In genomic region chr17:47716381-47716780, GRCh38 we compare ENCODE assay signal across 28 cellular contexts. TPM values are rescaled to one million over a fixed set of nuclear protein-coding genes. Genes with fewer than 3 reads are reported as not detected.
DNase-seq lines count a peak whose midpoint lies in the region; ATAC-seq, FAIRE-seq and TF ChIP-seq lines count a peak whose summit lies in the region.
"Had no signal": no experiment of that assay in that cellular context is flagged by ENCODE, and none has a peak within 500 bp of the region (broad histone marks: within the 10 kb centered on the region; RNA-seq: fewer than 3 reads in every experiment).

No MANE protein-coding gene starts in this region.

- no peak for TF ChIP-seq EP300 in GM12878 (IDR thresholded peaks at IDR 0.05; ENCODE audit: borderline replicate concordance in 1 of 2, control insufficient read depth in 1 of 2, low read depth in 2 of 2, low read length in 2 of 2)

- RAD21 ChIA-PET in GM12878 (lab: Charles Lee; ENCODE audit: unreplicated experiment): interaction anchor here (0.6 to 8.3 kb wide), 9 partner anchors 9 to 126 kb away, joined by 3 to 142 read pairs (median 6); partner anchors contain the start of genes TBKBP1 and TBX21

- H3K4me2 ChIP-seq in GM12878 (ENCODE audit: control insufficient read depth, insufficient read depth): peak overlapping the region; percentile 68
- H3K4me2 ChIP-seq: GM23338, PC-9 had no signal

- peaks cover 81% of the 10 kb centered on the region for H3K4me1 Mint-ChIP-seq in activated naive CD4-positive, alpha-beta T cell treated with anti-CD3 and anti-CD28 coated beads for 36 hours (ENCODE audit: low read depth)
- peaks cover 48 to 97% (median 75%) of the 10 kb centered on the region in 3 donors for H3K4me1 Mint-ChIP-seq in T-cell
- peaks cover 100% of the 10 kb centered on the region for H3K4me1 Mint-ChIP-seq in stimulated activated naive CD8-positive, alpha-beta T cell treated with anti-CD3 and anti-CD28 coated beads, Interleukin-15, amount 100 ng/mL, for 72 hours

- SMC1A ChIA-PET in GM12878 (lab: Charles Lee; ENCODE audit: uncharacterized antibody, unreplicated experiment): interaction anchor here (0.6 to 5.9 kb wide), 9 partner anchors 9 to 485 kb away, joined by 3 to 56 read pairs (median 10); partner anchors contain the start of gene TBX21

- in situ Hi-C loops in GM12878 (cut with MboI): no loop called here

- TF ChIP-seq CTCF in GM12878 (IDR thresholded peaks at IDR 0.05 in 2 of 3, conservative IDR thresholded peaks at IDR 0.05 in 1 of 3; ENCODE audit: control insufficient read depth in 2 of 3, extremely low read depth in 1 of 3, insufficient read depth in 1 of 3, low read depth in 3 of 3, low read length in 3 of 3): no peak

- no peaks in the 10 kb centered on the region; a peak in 2 of 4 replicates for H3K27me3 ChIP-seq in GM12878 (replicated peaks in 1 of 2; ENCODE audit: control insufficient read depth in 2 of 2, insufficient read depth in 2 of 2, low read length in 1 of 2)

- peak; percentile 43 for DNase-seq in activated naive CD4-positive, alpha-beta T cell treated with anti-CD3 and anti-CD28 coated beads for 36 hours
- DNase-seq in activated naive CD4-positive, alpha-beta T cell treated with Interleukin-2 at 50 U/mL for 16 hours: no peak
- DNase-seq in T-cell (no peak), GM12878 (ENCODE audit: low read depth, low spot score) (no peak), CD1c-positive myeloid dendritic cell (ENCODE audit: extremely low spot score) (no peak)
- DNase-seq in stimulated activated naive CD8-positive, alpha-beta T cell treated with anti-CD3 and anti-CD28 coated beads, Interleukin-15, amount 100 ng/mL, for 72 hours: no peak
- DNase-seq: activated CD4-positive, alpha-beta T cell treated with anti-CD3 and anti-CD28 coated beads for 48 hours; activated naive CD4-positive, alpha-beta T cell treated with anti-CD3 and anti-CD28 coated beads, Interleukin-2, amount 50 U/mL, for 16 hours; CD4-positive, CD25-positive, alpha-beta regulatory T cell; hippocampal formation; Karpas-422; lower lobe of right lung; naive thymus-derived CD8-positive, alpha-beta T cell; NCI-H1417 treated with DMSO at 0.1 percent for 48 hours; NCI-H226; NCI-H69; PC-9; psoas muscle; stimulated activated CD4-positive, alpha-beta T cell treated with anti-CD3 and anti-CD28 coated beads, Interleukin-12 subunit alpha, Interleukin-12 subunit beta, amount 100 ng/mL, for 4 hours; stimulated activated CD4-positive, alpha-beta T cell treated with anti-CD3 and anti-CD28 coated beads, Interleukin-2, amount 100 ng/mL, for 48 hours; substantia nigra; trophoblast cell had no signal

- no peak for FAIRE-seq in GM12878 (lab: Jason Lieb, UNC)
- FAIRE-seq: colon had no signal

- no peaks in the 10 kb centered on the region; the same call in 1 of the 2 replicates for H4K20me1 ChIP-seq in GM12878 (ENCODE audit: control insufficient read depth, insufficient read depth)

- WGBS in GM12878 (ENCODE audit: insufficient coverage, insufficient replicate concordance, low lambda C conversion rate, missing lambda C conversion rate): 46% methylated on average over 3 of the region's 3 CpGs

- H3K9me3 ChIP-seq in GM12878 (replicated peaks; ENCODE audit: control insufficient read depth, insufficient read depth, low read length): no peaks in the 10 kb centered on the region
- H3K9me3 ChIP-seq: ascending aorta, lower lobe of right lung, psoas muscle had no signal

- H3K4me3 Mint-ChIP-seq in activated naive CD4-positive, alpha-beta T cell treated with anti-CD3 and anti-CD28 coated beads for 36 hours: peak overlapping the region; percentile 62
- no peak overlapping the region for H3K4me3 Mint-ChIP-seq in T-cell
- peak overlapping the region; percentile 71 to 77 for H3K4me3 Mint-ChIP-seq in stimulated activated naive CD8-positive, alpha-beta T cell treated with anti-CD3 and anti-CD28 coated beads, Interleukin-15, amount 100 ng/mL, for 72 hours
- H3K4me3 Mint-ChIP-seq: GM23338 had no signal

- no peak overlapping the region for H3K27ac ChIP-seq in GM12878 (ENCODE audit: control insufficient read depth, insufficient read depth)
- H3K27ac ChIP-seq: ascending aorta, lower lobe of right lung, PC-9, psoas muscle, SK-N-MC had no signal

- peak overlapping the region; percentile 100 for H3K27ac Mint-ChIP-seq in activated naive CD4-positive, alpha-beta T cell treated with anti-CD3 and anti-CD28 coated beads for 36 hours
- peak overlapping the region; percentile 41 to 72 for H3K27ac Mint-ChIP-seq in T-cell
- peak overlapping the region; percentile 83 to 96 for H3K27ac Mint-ChIP-seq in stimulated activated naive CD8-positive, alpha-beta T cell treated with anti-CD3 and anti-CD28 coated beads, Interleukin-15, amount 100 ng/mL, for 72 hours
- H3K27ac Mint-ChIP-seq: GM23338 had no signal

- no peak for TF ChIP-seq RAD21 in GM12878 (IDR thresholded peaks at IDR 0.05; ENCODE audit: insufficient read depth, low read depth, low read length)

- no peak for TF ChIP-seq POLR2A in GM12878 (IDR thresholded peaks at IDR 0.05; ENCODE audit: low read depth, low read length)

- POLR2A ChIA-PET in T-cell (lab: Charles Lee) (no interaction called here), GM12878 (lab: Charles Lee) (interaction anchor here (0.6 to 7.3 kb wide), 5 partner anchors 10 to 400 kb away, joined by 3 to 76 read pairs (median 4); partner anchors contain the start of gene TBX21)

- BruUV-seq in GM12878 (replicated peaks; lab: Mats Ljungman, UMichigan): no TSS peak

- peaks cover 83% of the 10 kb centered on the region for H3K4me1 ChIP-seq in GM12878 (ENCODE audit: control insufficient read depth, insufficient read depth, low read length)
- H3K4me1 ChIP-seq: ascending aorta, psoas muscle had no signal

- CTCF ChIA-PET in activated naive CD4-positive, alpha-beta T cell treated with anti-CD3 and anti-CD28 coated beads for 36 hours (lab: Charles Lee): interaction anchor here (2.3 to 6.4 kb wide), 3 partner anchors 11 to 17 kb away, joined by 7 to 128 read pairs (median 72); partner anchors contain the start of gene TBX21
- CTCF ChIA-PET in T-cell (lab: Charles Lee) (interaction anchor here in 1 of 2 donors (1.1 kb wide), 1 partner anchor 17 kb away, joined by 3 read pairs; the partner anchor contains the start of gene TBX21), GM12878 (lab: Yijun Ruan, JAX) (interaction anchor here (1.2 to 9.0 kb wide), 8 partner anchors 13 to 30 kb away, joined by 3 to 229 read pairs (median 10); partner anchors contain the start of gene TBX21)

- no peaks in the 10 kb centered on the region for H3K36me3 ChIP-seq in GM12878 (ENCODE audit: control insufficient read depth in 2 of 2, insufficient read depth in 2 of 2, low read length in 1 of 2)
- H3K36me3 ChIP-seq: ascending aorta had no signal

- H3K27me3 Mint-ChIP-seq in activated naive CD4-positive, alpha-beta T cell treated with anti-CD3 and anti-CD28 coated beads for 36 hours (ENCODE audit: low read depth): no peaks in the 10 kb centered on the region
- no peaks in the 10 kb centered on the region for H3K27me3 Mint-ChIP-seq in T-cell
- H3K27me3 Mint-ChIP-seq in stimulated activated naive CD8-positive, alpha-beta T cell treated with anti-CD3 and anti-CD28 coated beads, Interleukin-15, amount 100 ng/mL, for 72 hours: no peaks in the 10 kb centered on the region

- no peak overlapping the region; the same call in 1 of the 2 replicates for H3K9ac ChIP-seq in GM12878 (ENCODE audit: control insufficient read depth, insufficient read depth, low read length)

- H2AFZ ChIP-seq in GM12878 (ENCODE audit: control insufficient read depth, low read depth, low read length): no peak overlapping the region
- H2AFZ ChIP-seq: GM23338, PC-9 had no signal

- H3K4me3 ChIP-seq in GM12878: no peak overlapping the region
- H3K4me3 ChIP-seq: ascending aorta, GM23338, lower lobe of right lung, PC-9, psoas muscle, SK-N-MC had no signal

- no peaks in the 10 kb centered on the region for H3K9me3 Mint-ChIP-seq in activated naive CD4-positive, alpha-beta T cell treated with anti-CD3 and anti-CD28 coated beads for 36 hours
- no peaks in the 10 kb centered on the region for H3K9me3 Mint-ChIP-seq in T-cell
- no peaks in the 10 kb centered on the region for H3K9me3 Mint-ChIP-seq in stimulated activated naive CD8-positive, alpha-beta T cell treated with anti-CD3 and anti-CD28 coated beads, Interleukin-15, amount 100 ng/mL, for 72 hours
- H3K9me3 Mint-ChIP-seq: CD4-positive, CD25-positive, alpha-beta regulatory T cell; GM23338; naive thymus-derived CD8-positive, alpha-beta T cell had no signal

- intact Hi-C loops in activated naive CD4-positive, alpha-beta T cell treated with anti-CD3 and anti-CD28 coated beads for 36 hours (cut with micrococcal nuclease): no loop called here
- intact Hi-C loops in GM12878 (cut with micrococcal nuclease; ENCODE audit: unreplicated experiment): no loop called here

- ATAC-seq in T-cell (replicated peaks in 1 of 4): no peak
- ATAC-seq in GM12878: peak; percentile 23
- no peak for ATAC-seq in stimulated activated naive CD8-positive, alpha-beta T cell treated with anti-CD3 and anti-CD28 coated beads, Interleukin-15, amount 100 ng/mL, for 72 hours
- ATAC-seq in HG02973 (IDR thresholded peaks at IDR 0.05; ENCODE audit: unreplicated experiment): no peak
- ATAC-seq: GM23338; lower lobe of right lung; naive thymus-derived CD8-positive, alpha-beta T cell; psoas muscle; sciatic nerve had no signal

- H3K79me2 ChIP-seq in GM12878 (ENCODE audit: control insufficient read depth, insufficient read depth, low read length): no peaks in the 10 kb centered on the region

- H3K36me3 Mint-ChIP-seq in activated naive CD4-positive, alpha-beta T cell treated with anti-CD3 and anti-CD28 coated beads for 36 hours (ENCODE audit: low read depth): peaks cover 3% of the 10 kb centered on the region
- no peaks in the 10 kb centered on the region for H3K36me3 Mint-ChIP-seq in T-cell
- H3K36me3 Mint-ChIP-seq: CD4-positive, CD25-positive, alpha-beta regulatory T cell; naive thymus-derived CD8-positive, alpha-beta T cell had no signal

RNA-seq across cellular contexts. Expression of gene TBX21, which starts 16.7 kb away (rescaled TPM):
- 10 to 100 TPM; 50.6 to 52.3 TPM for total RNA-seq in activated naive CD4-positive, alpha-beta T cell treated with anti-CD3 and anti-CD28 coated beads for 36 hours
- total RNA-seq in T-cell: 10 to 100 TPM in 4 of 5 donors, 1 to 10 TPM in 1; 7.9 to 37.3 (median 20.8) TPM
- total RNA-seq in GM12878 (2013; cell fraction: nucleolus; rRNA removed): 7.7 and 9.6 TPM in 2 replicates
- 7.9 and 8.4 TPM in 2 replicates for total RNA-seq in GM12878 (2014; rRNA removed)
- total RNA-seq in GM12878 (2014; rRNA removed; fragmentation: Illumina TruSeq; extraction: Trizol): 3.2 and 4.1 TPM in 2 replicates
- 8.3 and 9.5 TPM in 2 replicates for total RNA-seq in GM12878 (2021)
- polyA plus RNA-seq in GM12878 (2011; ENCODE audit: low read depth): 2.3 TPM
- 8.6 and 9.6 TPM in 2 replicates for polyA plus RNA-seq in GM12878 (2011; rRNA removed)
- polyA plus RNA-seq in GM12878 (2011; cell fraction: cytosol; rRNA removed): 11.3 and 12.2 TPM in 2 replicates
- polyA plus RNA-seq in GM12878 (2011; cell fraction: nucleus; rRNA removed): 21.6 and 25.3 TPM in 2 replicates
- polyA plus RNA-seq in GM12878 (2012): 4.7 and 7.3 TPM in 2 replicates
- polyA plus RNA-seq in GM12878 (2014; fragmentation: Illumina TruSeq; extraction: Trizol): 4.8 and 6.0 TPM in 2 replicates
- 1 to 10 TPM in 1 of 2 experiments, under 1 TPM in 1; 0.63 to 1.8 TPM for polyA plus RNA-seq in GM12878 (2014; fragmentation: Nextera tagmentation; extraction: Ambion mirVana)
- polyA plus RNA-seq in GM12878 (2014; rRNA removed): 6.0 and 6.3 TPM in 2 replicates
- polyA plus RNA-seq in GM12878 (2016; fragmentation: Nextera tagmentation; extraction: Ambion mirVana): 1 to 10 TPM; 1.6 to 1.7 TPM
- polyA minus RNA-seq in GM12878 (2011; rRNA and poly(A)+ RNA removed): 6.6 and 12.4 TPM in 2 replicates
- 6.7 and 10.3 TPM in 2 replicates for polyA minus RNA-seq in GM12878 (2011; cell fraction: cytosol; rRNA and poly(A)+ RNA removed)
- 9.1 and 11.5 TPM in 2 replicates for polyA minus RNA-seq in GM12878 (2011; cell fraction: nucleus; rRNA and poly(A)+ RNA removed)
- total RNA-seq: ascending aorta, GM23338, PC-9 had no signal
- polyA plus RNA-seq: GM23338 had no signal

RNA-seq across cellular contexts. Expression of gene TBKBP1, which starts 22.4 kb away (rescaled TPM):
- total RNA-seq in activated naive CD4-positive, alpha-beta T cell treated with anti-CD3 and anti-CD28 coated beads for 36 hours: 10 to 100 TPM; 19.5 to 19.7 TPM
- total RNA-seq in T-cell: 10 to 100 TPM in 1 of 5 donors, 1 to 10 TPM in 4; 4.5 to 20.5 (median 7.2) TPM
- total RNA-seq in GM12878 (2013; cell fraction: nucleolus; rRNA removed): 10.4 and 10.6 TPM in 2 replicates
- total RNA-seq in GM12878 (2014; rRNA removed): 0.11 and 0.23 TPM in 2 replicates
- 0.18 and 0.85 TPM in 2 replicates for total RNA-seq in GM12878 (2014; rRNA removed; fragmentation: Illumina TruSeq; extraction: Trizol)
- 0.69 and 1.5 TPM in 2 replicates for total RNA-seq in GM12878 (2021)
- 0.79 TPM for polyA plus RNA-seq in GM12878 (2011; ENCODE audit: low read depth)
- 2.0 and 2.7 TPM in 2 replicates for polyA plus RNA-seq in GM12878 (2011; rRNA removed)
- 1.9 and 3.5 TPM in 2 replicates for polyA plus RNA-seq in GM12878 (2011; cell fraction: cytosol; rRNA removed)
- polyA plus RNA-seq in GM12878 (2011; cell fraction: nucleus; rRNA removed): 18.8 and 22.1 TPM in 2 replicates
- polyA plus RNA-seq in GM12878 (2012): 1.8 and 2.9 TPM in 2 replicates
- polyA plus RNA-seq in GM12878 (2014; fragmentation: Illumina TruSeq; extraction: Trizol): 0.38 TPM in 1 of 2 replicates, not detected in the other
- not detected for polyA plus RNA-seq in GM12878 (2014; fragmentation: Nextera tagmentation; extraction: Ambion mirVana)
- 0.74 and 1.4 TPM in 2 replicates for polyA plus RNA-seq in GM12878 (2014; rRNA removed)
- under 1 TPM in 1 of 2 experiments, not detected in 1; 0.11 TPM for polyA plus RNA-seq in GM12878 (2016; fragmentation: Nextera tagmentation; extraction: Ambion mirVana)
- 1.4 and 1.8 TPM in 2 replicates for polyA minus RNA-seq in GM12878 (2011; rRNA and poly(A)+ RNA removed)
- 0.94 and 1.1 TPM in 2 replicates for polyA minus RNA-seq in GM12878 (2011; cell fraction: cytosol; rRNA and poly(A)+ RNA removed)
- 1.8 and 2.7 TPM in 2 replicates for polyA minus RNA-seq in GM12878 (2011; cell fraction: nucleus; rRNA and poly(A)+ RNA removed)

Comparison
In these comparisons a context has a peak if more than half of its experiments do, and no peak if none do; other contexts are left out.
1. H3K4me3 Mint-ChIP-seq: peak in activated naive CD4-positive, alpha-beta T cell treated with anti-CD3 and anti-CD28 coated beads for 36 hours (single experiment) and stimulated activated naive CD8-positive, alpha-beta T cell treated with anti-CD3 and anti-CD28 coated beads, Interleukin-15, amount 100 ng/mL, for 72 hours (2 of 2); none in T-cell (0 of 3).
2. Peak in every context shown above with its lines, with median percentiles within 50 percentile points of each other: H3K27ac Mint-ChIP-seq.